16 cellular contexts compared by ENCODE assay signal in genomic region chr1:5571861-5572401, GRCh38.
A peak's percentile ranks its signal among the peaks of the same experiment; 100 is the strongest.
DNase-seq lines count a peak whose midpoint lies in the region; ATAC-seq and TF ChIP-seq lines count a peak whose summit lies in the region.
"Had no signal": no experiment of that assay in that cellular context is flagged by ENCODE, and none has a peak within 500 bp of the region (broad histone marks: within the 10 kb centered on the region; RNA-seq: fewer than 3 reads in every experiment).

No MANE protein-coding gene starts in this region.

- no peak overlapping the region for H3K4me2 ChIP-seq in hepatocyte
- H3K4me2 ChIP-seq: BLaER1, GM23338 had no signal

- H3K4me3 ChIP-seq in lung (no peak overlapping the region), hepatocyte (no peak overlapping the region)
- H3K4me3 ChIP-seq: BLaER1, GM23338 had no signal

- ATAC-seq in lung (ENCODE audit: insufficient read depth, low FRiP score) (no peak), GM21619 (IDR thresholded peaks at IDR 0.05; ENCODE audit: unreplicated experiment) (no peak)
- ATAC-seq: GM23338, HepG2 had no signal

- H3K9me2 ChIP-seq in hepatocyte (replicated peaks; ENCODE audit: insufficient read depth) = no peaks in the 10 kb centered on the region

- no peak overlapping the region for H2AFZ ChIP-seq in hepatocyte
- H2AFZ ChIP-seq: GM23338 had no signal

- DNase-seq in activated CD8-positive, alpha-beta memory T cell treated with anti-CD3 and anti-CD28 coated beads, Interleukin-2, amount 50 U/mL, for 48 hours = peak; percentile 26
- DNase-seq in activated CD8-positive, alpha-beta memory T cell treated with anti-CD3 and anti-CD28 coated beads for 24 hours = no peak
- DNase-seq in lung (ENCODE audit: low spot score) (peak; percentile 27), retina (peak; percentile 18), hepatocyte (ENCODE audit: low spot score) (no peak), NCI-H1417 treated with DMSO at 0.1 percent for 48 hours (lab: John Stamatoyannopoulos, UW) (no peak)
- DNase-seq: 8988T; CD4-positive, alpha-beta memory T cell; DMS153; DMS79; GDM1; HCEC 1CT had no signal

- no peaks in the 10 kb centered on the region for H4K20me1 ChIP-seq in hepatocyte (ENCODE audit: insufficient read depth, poor library complexity, severe bottlenecking)
- H4K20me1 ChIP-seq: BLaER1 had no signal

- H3K9me3 ChIP-seq in lung (ENCODE audit: control insufficient read depth in 2 of 2, insufficient read depth in 1 of 2, low read length in 1 of 2) (peaks cover 0 to 8% of the 10 kb centered on the region in 2 donors), hepatocyte (ENCODE audit: low read depth) (no peaks in the 10 kb centered on the region)

- WGBS in lung, 2 donors = 78 to 80% methylated on average over 11 of the region's 11 CpGs
- 89% methylated on average over 11 of the region's 11 CpGs for WGBS in hepatocyte (ENCODE audit: low lambda C conversion rate, missing lambda C conversion rate)

- H3K27me3 ChIP-seq in lung (ENCODE audit: control insufficient read depth, insufficient read depth) (no peaks in the 10 kb centered on the region), hepatocyte (no peaks in the 10 kb centered on the region)
- H3K27me3 ChIP-seq: BLaER1 had no signal

- TF ChIP-seq CTCF in lung (IDR thresholded peaks at IDR 0.05; ENCODE audit: control extremely low read depth, extremely low read depth) (no peak), hepatocyte (IDR thresholded peaks at IDR 0.05; ENCODE audit: poor library complexity) (no peak)

- H3K36me3 ChIP-seq in lung (ENCODE audit: control insufficient read depth in 2 of 2, insufficient read depth in 2 of 2, low read length in 2 of 2) = no peaks in the 10 kb centered on the region
- no peaks in the 10 kb centered on the region for H3K36me3 ChIP-seq in hepatocyte (replicated peaks; ENCODE audit: insufficient read depth, low read depth)
- H3K36me3 ChIP-seq: BLaER1 had no signal

- no peak overlapping the region for H3K27ac ChIP-seq in lung (ENCODE audit: low read depth in 1 of 2, low read length in 1 of 2)
- H3K27ac ChIP-seq in hepatocyte = no peak overlapping the region
- H3K27ac ChIP-seq: BLaER1 had no signal

- no peaks in the 10 kb centered on the region for H3K79me2 ChIP-seq in hepatocyte

- H3K4me1 ChIP-seq in lung (ENCODE audit: control insufficient read depth in 2 of 2, insufficient read depth in 2 of 2, low read length in 2 of 2) = no peaks in the 10 kb centered on the region
- no peaks in the 10 kb centered on the region for H3K4me1 ChIP-seq in hepatocyte (ENCODE audit: insufficient read depth)

Comparison
In these comparisons a context has a peak if more than half of its experiments do, and no peak if none do; other contexts are left out.
1. DNase-seq: peak in activated CD8-positive, alpha-beta memory T cell treated with anti-CD3 and anti-CD28 coated beads, Interleukin-2, amount 50 U/mL, for 48 hours (single experiment), lung (single experiment) and retina (single experiment); none in activated CD8-positive, alpha-beta memory T cell treated with anti-CD3 and anti-CD28 coated beads for 24 hours (single experiment), hepatocyte (single experiment) and NCI-H1417 treated with DMSO at 0.1 percent for 48 hours (single experiment).